ENCODE assay signal across 8 cellular contexts in genomic region chr1:94854458-94855306, GRCh38. TPM values are rescaled to one million over a fixed set of nuclear protein-coding genes. Genes with fewer than 3 reads are reported as not detected.
DNase-seq lines count a peak whose midpoint lies in the region; ATAC-seq and TF ChIP-seq lines count a peak whose summit lies in the region.

No MANE protein-coding gene starts in this region.

- H3K4me1 Mint-ChIP-seq in progenitor cell of endocrine pancreas (ENCODE audit: low read depth) = no peaks in the 10 kb centered on the region

- no peaks in the 10 kb centered on the region for H3K27me3 Mint-ChIP-seq in progenitor cell of endocrine pancreas

- H3K4me1 ChIP-seq in right atrium auricular region = peaks cover 0 to 40% of the 10 kb centered on the region in 2 donors
- H3K4me1 ChIP-seq in urinary bladder (ENCODE audit: insufficient read depth) = no peaks in the 10 kb centered on the region

- H3K4me3 ChIP-seq in GM12865 (ENCODE audit: low read depth, low read length) (peak overlapping the region; percentile 49), SU-DHL-6 (ENCODE audit: insufficient read depth, low read length, poor library complexity, severe bottlenecking) (peak overlapping the region; percentile 53), right atrium auricular region (peak overlapping the region; percentile 43 to 46), urinary bladder (ENCODE audit: low read depth, low read length) (peak overlapping the region; percentile 25)

- no peaks in the 10 kb centered on the region for H3F3A ChIP-seq in SU-DHL-6 (ENCODE audit: insufficient read depth)

- no peaks in the 10 kb centered on the region for H3K79me2 ChIP-seq in SU-DHL-6 (ENCODE audit: insufficient read depth, low read length)

- H3K4me2 ChIP-seq in SU-DHL-6 (ENCODE audit: low read depth, low read length, poor library complexity, severe bottlenecking) = peak overlapping the region; percentile 77

- H2AFZ ChIP-seq in SU-DHL-6 (ENCODE audit: low read depth, low read length, severe bottlenecking) = peak overlapping the region; percentile 56

- no peaks in the 10 kb centered on the region for H3K27me3 ChIP-seq in SU-DHL-6 (ENCODE audit: low read length)
- H3K27me3 ChIP-seq in right atrium auricular region = no peaks in the 10 kb centered on the region

- peak; percentile 98 for ATAC-seq in HG02642 (IDR thresholded peaks at IDR 0.05; ENCODE audit: poor library complexity, unreplicated experiment)

- no peak overlapping the region for H3K27ac Mint-ChIP-seq in progenitor cell of endocrine pancreas

- 13% methylated on average over 21 of the region's 21 CpGs for WGBS in urinary bladder

- DNase-seq in GM12865 (ENCODE audit: low read depth) (peak; percentile 86), NCI-H1092 treated with DMSO at 0.1 percent for 48 hours (lab: John Stamatoyannopoulos, UW) (peak; percentile 92), amniotic stem cell (lab: John Stamatoyannopoulos, UW) (peak; percentile 84), right atrium auricular region (ENCODE audit: low spot score) (peak; percentile 92), progenitor cell of endocrine pancreas (ENCODE audit: low spot score, unreplicated experiment) (peak; percentile 63)

- no peak overlapping the region for H3K27ac ChIP-seq in SU-DHL-6 (ENCODE audit: low read depth, low read length)
- H3K27ac ChIP-seq in right atrium auricular region = peak overlapping the region; percentile 79 to 86
- H3K27ac ChIP-seq in urinary bladder (ENCODE audit: low read depth) = peak overlapping the region; percentile 51

- no peaks in the 10 kb centered on the region for H4K20me1 ChIP-seq in SU-DHL-6 (ENCODE audit: low read depth, low read length)

- TF ChIP-seq CTCF in GM12865 (IDR thresholded peaks at IDR 0.05; ENCODE audit: insufficient read depth, low read depth, low read length, missing control alignments) (peak; percentile 91), SU-DHL-6 (IDR thresholded peaks at IDR 0.05; ENCODE audit: insufficient read depth, low read length, poor library complexity, severe bottlenecking) (peak; percentile 86), right atrium auricular region (IDR thresholded peaks at IDR 0.05) (peak; percentile 74 to 96), progenitor cell of endocrine pancreas (IDR thresholded peaks at IDR 0.05; ENCODE audit: unreplicated experiment) (peak; percentile 88)

- no peaks in the 10 kb centered on the region for H3K9me3 Mint-ChIP-seq in progenitor cell of endocrine pancreas (ENCODE audit: low read depth)

- peak overlapping the region; percentile 38; the same call in 1 of the 2 replicates for H3K9ac ChIP-seq in SU-DHL-6 (ENCODE audit: low read length)

- no peaks in the 10 kb centered on the region for H3K9me3 ChIP-seq in SU-DHL-6 (ENCODE audit: insufficient read depth, low read length)
- no peaks in the 10 kb centered on the region for H3K9me3 ChIP-seq in right atrium auricular region

- H3K4me3 Mint-ChIP-seq in progenitor cell of endocrine pancreas (ENCODE audit: low read depth) = no peak overlapping the region

- no peaks in the 10 kb centered on the region for H3K9me2 ChIP-seq in SU-DHL-6 (replicated peaks; ENCODE audit: insufficient read depth, low read length)

- H3K36me3 ChIP-seq in SU-DHL-6 (ENCODE audit: low read length) = no peaks in the 10 kb centered on the region
- H3K36me3 ChIP-seq in right atrium auricular region = no peaks in the 10 kb centered on the region
- H3K36me3 ChIP-seq in urinary bladder (ENCODE audit: insufficient read depth) = no peaks in the 10 kb centered on the region

- peaks cover 16% of the 10 kb centered on the region for H3K36me3 Mint-ChIP-seq in progenitor cell of endocrine pancreas (ENCODE audit: insufficient read depth)

RNA-seq across cellular contexts. Expression of gene SLC44A3, which starts 34.5 kb away (rescaled TPM):
- total RNA-seq in right atrium auricular region (1 to 10 TPM; 2.7 to 9.5 TPM), progenitor cell of endocrine pancreas (70.4 and 75.4 TPM in 2 replicates), urinary bladder (11.8 TPM)
- polyA plus RNA-seq in urinary bladder = 9.4 TPM
